28 cellular contexts compared by ENCODE assay signal in the genomic region with DNA sequence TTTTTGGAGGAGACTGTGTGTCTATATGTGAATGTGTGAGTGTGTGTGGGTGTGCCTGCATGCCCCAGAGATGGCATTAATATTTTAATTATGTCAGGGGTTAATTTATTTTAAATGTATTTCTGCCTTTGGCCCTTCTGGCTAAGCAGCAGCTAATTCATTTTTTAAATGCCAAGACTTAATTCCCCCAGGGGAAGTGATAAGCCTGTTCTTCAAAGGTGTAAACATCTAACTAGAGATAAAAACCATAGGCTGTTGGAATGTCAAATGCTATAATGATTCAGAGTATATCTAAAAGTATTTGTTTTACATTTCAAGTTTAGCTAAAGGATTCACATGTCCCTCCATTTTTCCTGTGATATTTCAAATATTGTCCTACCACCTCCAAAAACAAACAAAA.
A peak's percentile ranks its signal among the peaks of the same experiment; 100 is the strongest.
DNase-seq lines count a peak whose midpoint lies in the region; ATAC-seq, FAIRE-seq and TF ChIP-seq lines count a peak whose summit lies in the region.
"Had no signal": no experiment of that assay in that cellular context is flagged by ENCODE, and none has a peak within 500 bp of the region (broad histone marks: within the 10 kb centered on the region; RNA-seq: fewer than 3 reads in every experiment).

No MANE protein-coding gene starts in this region.

- peak overlapping the region; percentile 78 for H3K27ac ChIP-seq in Panc1 (ENCODE audit: low read length)
- H3K27ac ChIP-seq in keratinocyte (ENCODE audit: control insufficient read depth, insufficient read depth, low read length): no peak overlapping the region
- H3K27ac ChIP-seq: BLaER1 had no signal

- H3K4me1 ChIP-seq in Panc1 (ENCODE audit: control insufficient read depth, insufficient read depth, low read length): no peaks in the 10 kb centered on the region
- no peaks in the 10 kb centered on the region for H3K4me1 ChIP-seq in keratinocyte (ENCODE audit: control insufficient read depth, extremely low read depth, insufficient read depth, low read length)
- H3K4me1 ChIP-seq: BE2C, BLaER1 had no signal

- POLR2A ChIA-PET in Panc1 (lab: Charles Lee): no interaction called here

- TF ChIP-seq CTCF in Panc1 (IDR thresholded peaks at IDR 0.05) (no peak), keratinocyte (optimal IDR thresholded peaks at IDR 0.05 in 1 of 3, IDR thresholded peaks at IDR 0.05 in 1 of 3, conservative IDR thresholded peaks at IDR 0.05 in 1 of 3; ENCODE audit: extremely low read depth in 1 of 3, insufficient read depth in 2 of 3, low read length in 3 of 3) (no peak)

- peak; percentile 69 for DNase-seq in NCI-H226
- DNase-seq in Panc1 (ENCODE audit: low read depth, low spot score): no peak
- DNase-seq in keratinocyte (ENCODE audit: low read depth, low spot score): no peak
- no peak for DNase-seq in stimulated activated naive B cell treated with anti-CD40 and anti-IgM and Interleukin-4, amounts not matched to agents 10 μg/mL and 1 μg/mL and 100 μg/mL, for 72 hours
- no peak for DNase-seq in SIG-M5 (lab: John Stamatoyannopoulos, UW)
- no peak for DNase-seq in activated naive CD4-positive, alpha-beta T cell treated with Interleukin-2 at 50 U/mL for 16 hours
- DNase-seq in cerebellar nuclear complex (lab: John Stamatoyannopoulos, UW): no peak
- DNase-seq: 8988T; ACHN; BE2C; C1 segment of cervical spinal cord; CD4-positive, alpha-beta memory T cell; CD4-positive, CD25-positive, alpha-beta regulatory T cell; CD8-positive, alpha-beta memory T cell; COR-L47; DMS 273 treated with DMSO at 0.1 percent for 48 hours; DMS153; DMS53; DMS79; DND-41; EL; GDM1 had no signal

- peaks cover 0 to 3% of the 10 kb centered on the region in 2 donors for H3K4me1 Mint-ChIP-seq in stimulated activated naive B cell treated with anti-CD40 and anti-IgM and Interleukin-4, amounts not matched to agents 10 μg/mL and 1 μg/mL and 100 μg/mL, for 72 hours
- H3K4me1 Mint-ChIP-seq: CD14-positive monocyte; CD8-positive, alpha-beta memory T cell had no signal

- H3K36me3 ChIP-seq in Panc1 (ENCODE audit: control insufficient read depth, insufficient read depth, low read length) (no peaks in the 10 kb centered on the region), keratinocyte (ENCODE audit: control insufficient read depth in 2 of 2, extremely low read depth in 1 of 2, insufficient read depth in 2 of 2, low read length in 2 of 2) (no peaks in the 10 kb centered on the region)
- H3K36me3 ChIP-seq: BE2C, BLaER1 had no signal

- H3K4me3 ChIP-seq in Panc1 (ENCODE audit: low read depth in 2 of 2, low read length in 2 of 2): no peak overlapping the region
- no peak overlapping the region for H3K4me3 ChIP-seq in keratinocyte (ENCODE audit: control insufficient read depth in 2 of 3, extremely low read depth in 1 of 3, insufficient read depth in 2 of 3, low read depth in 1 of 3, low read length in 3 of 3)
- H3K4me3 ChIP-seq: BLaER1, GM12878 had no signal

- CTCF ChIA-PET in Panc1 (lab: Charles Lee): interaction anchor here (0.7 kb wide), 1 partner anchor 92 kb away, joined by 4 read pairs; no protein-coding TSS in a partner anchor

- no peak overlapping the region for H3K4me3 Mint-ChIP-seq in stimulated activated naive B cell treated with anti-CD40 and anti-IgM and Interleukin-4, amounts not matched to agents 10 μg/mL and 1 μg/mL and 100 μg/mL, for 72 hours
- H3K4me3 Mint-ChIP-seq: CD14-positive monocyte; CD4-positive, alpha-beta memory T cell; CD8-positive, alpha-beta memory T cell had no signal

- intact Hi-C loops in Panc1 (cut with micrococcal nuclease; ENCODE audit: unreplicated experiment): no loop called here

- BruUV-seq in Panc1 (replicated peaks; lab: Mats Ljungman, UMichigan): no TSS peak

- peaks cover 15 to 20% of the 10 kb centered on the region in 2 donors for H3K27me3 Mint-ChIP-seq in stimulated activated naive B cell treated with anti-CD40 and anti-IgM and Interleukin-4, amounts not matched to agents 10 μg/mL and 1 μg/mL and 100 μg/mL, for 72 hours
- H3K27me3 Mint-ChIP-seq: CD4-positive, alpha-beta memory T cell; CD8-positive, alpha-beta memory T cell had no signal

- no peaks in the 10 kb centered on the region for H3K9me1 ChIP-seq in keratinocyte (ENCODE audit: control insufficient read depth, extremely low read depth, insufficient read depth, low read length)

- no peaks in the 10 kb centered on the region for H4K20me1 ChIP-seq in keratinocyte (ENCODE audit: control insufficient read depth, extremely low read depth, insufficient read depth, low read length)
- H4K20me1 ChIP-seq: BLaER1 had no signal

- no peak overlapping the region for H3K9ac ChIP-seq in keratinocyte (ENCODE audit: control insufficient read depth, extremely low read depth, insufficient read depth, low read length)
- H3K9ac ChIP-seq: BLaER1 had no signal

- peaks cover 0 to 3% of the 10 kb centered on the region in 2 donors for H3K36me3 Mint-ChIP-seq in stimulated activated naive B cell treated with anti-CD40 and anti-IgM and Interleukin-4, amounts not matched to agents 10 μg/mL and 1 μg/mL and 100 μg/mL, for 72 hours
- H3K36me3 Mint-ChIP-seq: CD14-positive monocyte; CD4-positive, alpha-beta memory T cell; CD4-positive, CD25-positive, alpha-beta regulatory T cell had no signal

- H2AFZ ChIP-seq in keratinocyte (ENCODE audit: control insufficient read depth, low read length): peak overlapping the region; percentile 36

- no peak overlapping the region for H3K4me2 ChIP-seq in keratinocyte (ENCODE audit: control insufficient read depth, extremely low read depth, insufficient read depth, low read depth, low read length)
- H3K4me2 ChIP-seq: BLaER1 had no signal

- no peak for ATAC-seq in Panc1
- no peak for ATAC-seq in stimulated activated naive B cell treated with anti-CD40 and anti-IgM and Interleukin-4, amounts not matched to agents 10 μg/mL and 1 μg/mL and 100 μg/mL, for 72 hours (replicated peaks)
- ATAC-seq: GM12878 had no signal

- FAIRE-seq in keratinocyte (lab: Jason Lieb, UNC): no peak
- FAIRE-seq: A204.1, GM12878, GM12892, GM18507 had no signal

- in situ Hi-C loops in Panc1 (cut with HindIII; ENCODE audit: low pct_unique_long_range_greater_than_20kb, low sequenced_read_pairs): no loop called here

- H3K27ac Mint-ChIP-seq in stimulated activated naive B cell treated with anti-CD40 and anti-IgM and Interleukin-4, amounts not matched to agents 10 μg/mL and 1 μg/mL and 100 μg/mL, for 72 hours: peak overlapping the region; percentile 57
- H3K27ac Mint-ChIP-seq: CD14-positive monocyte; CD4-positive, alpha-beta memory T cell had no signal

- H3K9me3 ChIP-seq in Panc1 (ENCODE audit: control insufficient read depth, insufficient read depth, low read depth, low read length) (peaks cover 43% of the 10 kb centered on the region; the same call in 1 of the 2 replicates), keratinocyte (ENCODE audit: control insufficient read depth, low read depth, low read length) (peaks cover 5% of the 10 kb centered on the region)
- H3K9me3 ChIP-seq: BE2C had no signal

- dilution Hi-C loops in keratinocyte (cut with MboI; ENCODE audit: extremely low pct_ligation_motif_present, low sequenced_read_pairs): no loop called here

- H3K27me3 ChIP-seq in Panc1 (ENCODE audit: control insufficient read depth, insufficient read depth, low read length) (no peaks in the 10 kb centered on the region), keratinocyte (ENCODE audit: control insufficient read depth, extremely low read depth, insufficient read depth, low read length) (no peaks in the 10 kb centered on the region)
- H3K27me3 ChIP-seq: BE2C, BLaER1 had no signal

- peaks cover 3 to 4% of the 10 kb centered on the region in 2 donors for H3K9me3 Mint-ChIP-seq in stimulated activated naive B cell treated with anti-CD40 and anti-IgM and Interleukin-4, amounts not matched to agents 10 μg/mL and 1 μg/mL and 100 μg/mL, for 72 hours

- no peaks in the 10 kb centered on the region for H3K79me2 ChIP-seq in keratinocyte (ENCODE audit: control insufficient read depth, insufficient read depth, low read length)
